25 cellular contexts compared by ENCODE assay signal in the genomic region with DNA sequence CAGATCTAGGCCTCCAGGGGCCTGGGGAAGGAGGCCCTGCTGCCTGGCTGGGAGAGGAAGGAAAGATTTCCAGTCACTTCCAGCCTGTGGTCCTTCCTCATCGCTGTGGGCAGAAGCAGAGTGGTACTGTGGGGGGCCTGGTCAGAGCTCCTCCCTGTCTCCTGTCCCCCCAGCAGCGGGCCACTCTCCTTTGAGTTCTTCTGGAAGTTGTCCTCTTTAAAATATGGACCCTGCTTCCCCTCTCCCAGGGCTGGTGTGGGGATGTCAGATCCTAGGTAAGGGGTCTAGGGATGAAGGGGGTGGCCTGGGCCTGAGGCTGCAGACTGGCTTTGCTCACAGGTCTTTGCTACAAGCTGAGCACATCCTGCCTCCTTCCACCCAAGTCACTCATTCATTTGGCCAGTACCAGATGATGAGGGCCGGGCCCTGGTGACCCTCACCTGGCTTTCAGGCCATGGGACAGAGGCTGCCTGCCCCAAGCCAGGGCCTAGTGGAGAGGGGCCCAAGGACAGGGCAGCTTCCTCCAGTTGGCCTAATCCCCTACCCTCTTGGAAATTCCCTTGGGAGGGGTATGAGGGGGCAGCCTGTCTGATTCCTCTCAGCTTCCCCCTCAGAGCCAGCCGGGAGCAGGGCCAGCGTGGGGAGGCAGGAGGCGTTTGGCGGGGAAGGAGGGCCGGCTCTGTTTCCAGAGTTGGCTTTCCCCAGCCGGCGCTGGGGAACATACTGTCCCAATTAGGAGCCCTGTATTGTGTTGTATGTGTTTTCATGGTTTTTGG.
DNase-seq lines count a peak whose midpoint lies in the region; ATAC-seq and TF ChIP-seq lines count a peak whose summit lies in the region.
"Had no signal": no experiment of that assay in that cellular context is flagged by ENCODE, and none has a peak within 500 bp of the region (broad histone marks: within the 10 kb centered on the region; RNA-seq: fewer than 3 reads in every experiment).

No MANE protein-coding gene starts in this region.

- intact Hi-C loops in left ventricle myocardium superior (cut with micrococcal nuclease) = no loop called here
- intact Hi-C loops in tibial artery (cut with DNase I; ENCODE audit: low total_unique reads) = no loop called here

- H3K27me3 ChIP-seq in tibial artery (no peaks in the 10 kb centered on the region), WERI-Rb-1 (ENCODE audit: insufficient read depth, low read depth, severe bottlenecking) (no peaks in the 10 kb centered on the region)
- H3K27me3 ChIP-seq: cardiac muscle cell, esophagus squamous epithelium, SJCRH30 had no signal

- H3K36me3 ChIP-seq in tibial artery (peaks cover 0 to 7% (median 0%) of the 10 kb centered on the region in 3 donors), WERI-Rb-1 (no peaks in the 10 kb centered on the region)
- H3K36me3 ChIP-seq: esophagus squamous epithelium had no signal

- H3K4me3 ChIP-seq in tibial artery = no peak overlapping the region
- H3K4me3 ChIP-seq in WERI-Rb-1 (ENCODE audit: low read depth, low read length) = no peak overlapping the region
- H3K4me3 ChIP-seq: cardiac muscle cell, esophagus squamous epithelium, SJCRH30 had no signal

- H3K27ac ChIP-seq in tibial artery (peak overlapping the region; percentile 25 to 33), WERI-Rb-1 (no peak overlapping the region)
- H3K27ac ChIP-seq: C4-2B, cardiac muscle cell, esophagus squamous epithelium, SJCRH30 had no signal

- H3K4me1 ChIP-seq in tibial artery = no peaks in the 10 kb centered on the region
- H3K4me1 ChIP-seq: esophagus squamous epithelium, SJCRH30 had no signal

- peak; percentile 54 for DNase-seq in activated effector memory CD4-positive, alpha-beta T cell treated with anti-CD3 and anti-CD28 coated beads, Interleukin-2, amount 50 U/mL, for 16 hours
- no peak for DNase-seq in activated effector memory CD4-positive, alpha-beta T cell treated with Interleukin-2 at 50 U/mL for 16 hours
- DNase-seq in left ventricle myocardium superior (peak; percentile 50), occipital lobe (lab: John Stamatoyannopoulos, UW) (peak; percentile 57), tibial artery (peak; percentile 52 to 74), WERI-Rb-1 (no peak), SIG-M5 (lab: John Stamatoyannopoulos, UW) (no peak)
- DNase-seq in stimulated activated CD4-positive, alpha-beta T cell treated with anti-CD3 and anti-CD28 coated beads, Interleukin-4, amount 100 ng/mL, for 24 hours = no peak
- DNase-seq: 8988T; activated CD4-positive, alpha-beta memory T cell treated with anti-CD3 and anti-CD28 coated beads, Interleukin-2, amount 10 ng/mL, durations not matched to agents 7 days and 5 days; activated T-cell treated with anti-CD3 and anti-CD28 coated beads, Interleukin-2, amount 50 U/mL, for 4 hours; DMS153; effector CD8-positive, alpha-beta T cell; esophagus squamous epithelium; HFFc6; Kasumi-1; NCI-H1092 treated with DMSO at 0.1 percent for 48 hours; NCI-H2081 treated with DMSO at 0.1 percent for 48 hours; NCI-H524 treated with DMSO at 0.1 percent for 48 hours; SJCRH30; stimulated activated CD4-positive, alpha-beta T cell treated with anti-CD3 and anti-CD28 coated beads, Interleukin-2, amount 100 ng/mL, for 24 hours; T-helper 2 cell had no signal

- TF ChIP-seq CTCF in tibial artery (IDR thresholded peaks at IDR 0.05) (no peak), WERI-Rb-1 (IDR thresholded peaks at IDR 0.05; ENCODE audit: low read depth, low read length) (no peak)

- ATAC-seq in left ventricle myocardium superior = peak; percentile 69
- ATAC-seq: activated T-cell treated with anti-CD3 and anti-CD28 coated beads, Interleukin-2, amount 50 U/mL, for 4 hours; WTC11 had no signal

- no peaks in the 10 kb centered on the region for H3K9me3 ChIP-seq in tibial artery
- no peaks in the 10 kb centered on the region for H3K9me3 ChIP-seq in WERI-Rb-1 (ENCODE audit: severe bottlenecking)
- H3K9me3 ChIP-seq: esophagus squamous epithelium, SJCRH30 had no signal

Comparison
In these comparisons a context has a peak if more than half of its experiments do, and no peak if none do; other contexts are left out.
1. DNase-seq: peak in activated effector memory CD4-positive, alpha-beta T cell treated with anti-CD3 and anti-CD28 coated beads, Interleukin-2, amount 50 U/mL, for 16 hours (single experiment), left ventricle myocardium superior (single experiment), occipital lobe (single experiment) and tibial artery (2 of 2); none in activated effector memory CD4-positive, alpha-beta T cell treated with Interleukin-2 at 50 U/mL for 16 hours (single experiment), WERI-Rb-1 (single experiment), SIG-M5 (single experiment) and stimulated activated CD4-positive, alpha-beta T cell treated with anti-CD3 and anti-CD28 coated beads, Interleukin-4, amount 100 ng/mL, for 24 hours (single experiment).